ENCODE assay signal across 24 cellular contexts in genomic region chr3:114466251-114466650, GRCh38.
"Had no signal": no experiment of that assay in that cellular context is flagged by ENCODE, and none has a peak within 500 bp of the region (broad histone marks: within the 10 kb centered on the region; RNA-seq: fewer than 3 reads in every experiment).

No MANE protein-coding gene starts in this region.

- H3K27me3 ChIP-seq: neural progenitor cell, ovary, stomach, thyroid gland, tibial nerve, upper lobe of left lung, vagina had no signal

- ATAC-seq: natural killer cell; psoas muscle; right cardiac atrium; sciatic nerve; stimulated activated effector memory CD8-positive, alpha-beta T cell treated with anti-CD3 and anti-CD28 coated beads, Interleukin-12 subunit alpha, Interleukin-12 subunit beta, amount 100 ng/mL, for 72 hours; stimulated activated naive B cell treated with anti-CD40 and anti-IgM and Interleukin-4, amounts not matched to agents 10 μg/mL and 1 μg/mL and 100 μg/mL, for 72 hours had no signal

- H3K9me3 ChIP-seq: ovary, psoas muscle, stomach, thoracic aorta, thyroid gland, tibial nerve, upper lobe of left lung, vagina had no signal

- H3K36me3 ChIP-seq: neural progenitor cell, ovary, stomach, thoracic aorta, thyroid gland, tibial nerve, upper lobe of left lung, vagina had no signal

- DNase-seq: natural killer cell; occipital lobe; ovary; posterior cingulate gyrus; psoas muscle; right cardiac atrium; stimulated activated CD4-positive, alpha-beta T cell treated with anti-CD3 and anti-CD28 coated beads, Interleukin-15, amount 100 ng/mL, for 24 hours; stimulated activated CD4-positive, alpha-beta T cell treated with anti-CD3 and anti-CD28 coated beads, Interleukin-2, amount 100 ng/mL, for 24 hours; stimulated activated CD4-positive, alpha-beta T cell treated with anti-CD3 and anti-CD28 coated beads, Interleukin-2, amount 100 ng/mL, for 48 hours; stimulated activated CD4-positive, alpha-beta T cell treated with anti-CD3 and anti-CD28 coated beads, Interleukin-4, amount 100 ng/mL, for 24 hours; stimulated activated naive B cell treated with anti-CD40 and anti-IgM and Interleukin-4, amounts not matched to agents 10 μg/mL and 1 μg/mL and 100 μg/mL, for 72 hours; stimulated activated naive CD4-positive, alpha-beta T cell treated with Interleukin-2 at 50 U/mL for 16 hours; stomach; thyroid gland; trophoblast cell; upper lobe of left lung had no signal

- H3K4me1 ChIP-seq: vagina had no signal

- H3K4me3 ChIP-seq: neural progenitor cell, ovary, psoas muscle, skin epidermis, stomach, thoracic aorta, thyroid gland, tibial nerve, upper lobe of left lung, vagina had no signal

- H3K27ac ChIP-seq: neural progenitor cell, ovary, parathyroid adenoma, psoas muscle, skin epidermis, stomach, thoracic aorta, thyroid gland, tibial nerve, upper lobe of left lung, vagina had no signal
